ENCODE assay signal across 9 cellular contexts in the genomic region with DNA sequence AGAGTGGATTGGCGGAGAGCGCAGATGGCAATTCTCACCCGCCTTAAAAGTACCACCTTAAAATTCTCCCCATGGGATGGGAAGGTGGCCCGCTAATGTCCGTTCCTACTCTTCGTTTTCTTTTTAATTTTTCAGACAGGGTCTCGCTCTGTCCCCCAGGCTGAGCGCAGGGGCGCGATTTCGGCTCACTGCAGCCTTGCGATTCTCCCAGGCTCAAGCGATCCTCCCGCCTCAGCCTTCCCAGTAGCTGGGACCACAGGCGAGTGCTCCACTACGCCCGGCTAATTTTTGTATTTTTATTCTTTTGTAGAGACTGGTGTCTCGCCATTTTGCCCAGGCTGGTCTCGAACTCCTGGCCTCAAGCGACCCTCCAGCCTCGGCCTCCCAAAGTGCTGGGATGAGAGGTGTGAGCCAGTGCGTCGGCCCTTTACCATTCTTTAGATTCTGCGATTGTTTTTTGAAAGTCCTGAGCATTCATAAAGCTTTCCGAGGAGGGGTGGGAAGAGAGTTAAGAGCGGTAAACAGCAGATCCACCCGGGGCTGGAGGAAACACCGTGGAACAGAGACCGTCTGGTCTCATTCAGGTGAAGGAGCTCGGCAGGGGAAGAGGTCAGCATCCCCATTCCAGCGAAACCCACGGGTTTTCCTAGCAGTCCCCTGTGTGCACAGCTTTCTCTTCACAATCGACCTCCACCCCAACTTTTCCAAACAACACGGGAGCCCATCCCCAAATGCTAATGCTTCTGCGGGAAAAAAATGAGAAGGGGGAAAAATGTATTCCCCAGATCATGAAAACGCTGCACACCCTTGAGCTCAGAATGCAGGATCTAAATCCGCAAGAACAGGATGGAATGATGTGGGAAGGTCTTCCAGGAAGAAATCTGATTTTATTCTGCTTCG.
A peak's percentile ranks its signal among the peaks of the same experiment; 100 is the strongest.
DNase-seq lines count a peak whose midpoint lies in the region; ATAC-seq and TF ChIP-seq lines count a peak whose summit lies in the region.
"Had no signal": no experiment of that assay in that cellular context is flagged by ENCODE, and none has a peak within 500 bp of the region (broad histone marks: within the 10 kb centered on the region; RNA-seq: fewer than 3 reads in every experiment).

No MANE protein-coding gene starts in this region.

- CTCF ChIA-PET in Calu3 (lab: Charles Lee), result interaction anchor here (1.1 kb wide), 1 partner anchor 57 kb away, joined by 4 read pairs; no protein-coding TSS in a partner anchor

- peak overlapping the region; percentile 68 for H3K4me3 Mint-ChIP-seq in Calu3 (ENCODE audit: low read depth, unreplicated experiment)

- H3K9me3 Mint-ChIP-seq in Calu3 (ENCODE audit: low read depth, unreplicated experiment), result no peaks in the 10 kb centered on the region

- peaks cover 10% of the 10 kb centered on the region for H3K4me1 Mint-ChIP-seq in Calu3 (ENCODE audit: low read depth, unreplicated experiment)

- TF ChIP-seq CTCF in Calu3 (IDR thresholded peaks at IDR 0.05; ENCODE audit: unreplicated experiment) (no peak), epithelial cell of proximal tubule (conservative IDR thresholded peaks at IDR 0.05; ENCODE audit: low read depth, low read length) (no peak), parathyroid adenoma (IDR thresholded peaks at IDR 0.05) (no peak)

- peaks cover 58% of the 10 kb centered on the region for H3K27me3 Mint-ChIP-seq in Calu3 (ENCODE audit: unreplicated experiment)

- no peaks in the 10 kb centered on the region for H3K9me3 ChIP-seq in parathyroid adenoma (ENCODE audit: control insufficient read depth, low read length)

- H3K79me2 ChIP-seq in parathyroid adenoma, result peaks cover 14% of the 10 kb centered on the region

- peak overlapping the region; percentile 93 for H3K4me2 ChIP-seq in parathyroid adenoma (ENCODE audit: low read length)

- H3K27me3 ChIP-seq in parathyroid adenoma (ENCODE audit: control insufficient read depth, insufficient read depth, low read length), result no peaks in the 10 kb centered on the region

- H3K4me1 ChIP-seq in parathyroid adenoma, result peaks cover 25% of the 10 kb centered on the region

- H3K27ac Mint-ChIP-seq in Calu3 (ENCODE audit: unreplicated experiment), result peak overlapping the region; percentile 20

- H3K9ac ChIP-seq in parathyroid adenoma, result peak overlapping the region; percentile 51

- peak overlapping the region; percentile 98 for H2AFZ ChIP-seq in parathyroid adenoma

- intact Hi-C loops in Calu3 (cut with micrococcal nuclease; ENCODE audit: unreplicated experiment), result loop anchor here (2.0 to 10.0 kb wide), 2 partner anchors 110 to 272 kb away; no protein-coding TSS in a partner anchor

- H3K4me3 ChIP-seq in epithelial cell of proximal tubule (ENCODE audit: low read depth, low read length), result peak overlapping the region; percentile 44
- H3K4me3 ChIP-seq in parathyroid adenoma (ENCODE audit: low read depth, low read length), result peak overlapping the region; percentile 55

- DNase-seq in Calu3 (no peak), NCI-H748 (lab: John Stamatoyannopoulos, UW; ENCODE audit: unreplicated experiment) (peak; percentile 45), epithelial cell of proximal tubule (ENCODE audit: low read depth) (no peak), kidney glomerular epithelial cell (lab: John Stamatoyannopoulos, UW) (no peak)
- DNase-seq: activated gamma-delta T cell treated with Interleukin-2 at 50 U/mL for 16 hours had no signal

- H3K36me3 Mint-ChIP-seq in Calu3 (ENCODE audit: insufficient read depth, unreplicated experiment), result peaks cover 9% of the 10 kb centered on the region

- no peak for ATAC-seq in HG02642 (IDR thresholded peaks at IDR 0.05; ENCODE audit: poor library complexity, unreplicated experiment)
- no peak for ATAC-seq in HG03108 (IDR thresholded peaks at IDR 0.05; ENCODE audit: unreplicated experiment)
- ATAC-seq in HG03342 (IDR thresholded peaks at IDR 0.05; ENCODE audit: unreplicated experiment), result no peak

- BruUV-seq in Calu3 (replicated peaks; lab: Mats Ljungman, UMichigan), result no TSS peak

- peak overlapping the region; percentile 53 for H3K27ac ChIP-seq in parathyroid adenoma

- no peaks in the 10 kb centered on the region for H3K36me3 ChIP-seq in parathyroid adenoma (ENCODE audit: control insufficient read depth, insufficient read depth, low read length)
